8 cellular contexts compared by ENCODE assay signal in the genomic region with DNA sequence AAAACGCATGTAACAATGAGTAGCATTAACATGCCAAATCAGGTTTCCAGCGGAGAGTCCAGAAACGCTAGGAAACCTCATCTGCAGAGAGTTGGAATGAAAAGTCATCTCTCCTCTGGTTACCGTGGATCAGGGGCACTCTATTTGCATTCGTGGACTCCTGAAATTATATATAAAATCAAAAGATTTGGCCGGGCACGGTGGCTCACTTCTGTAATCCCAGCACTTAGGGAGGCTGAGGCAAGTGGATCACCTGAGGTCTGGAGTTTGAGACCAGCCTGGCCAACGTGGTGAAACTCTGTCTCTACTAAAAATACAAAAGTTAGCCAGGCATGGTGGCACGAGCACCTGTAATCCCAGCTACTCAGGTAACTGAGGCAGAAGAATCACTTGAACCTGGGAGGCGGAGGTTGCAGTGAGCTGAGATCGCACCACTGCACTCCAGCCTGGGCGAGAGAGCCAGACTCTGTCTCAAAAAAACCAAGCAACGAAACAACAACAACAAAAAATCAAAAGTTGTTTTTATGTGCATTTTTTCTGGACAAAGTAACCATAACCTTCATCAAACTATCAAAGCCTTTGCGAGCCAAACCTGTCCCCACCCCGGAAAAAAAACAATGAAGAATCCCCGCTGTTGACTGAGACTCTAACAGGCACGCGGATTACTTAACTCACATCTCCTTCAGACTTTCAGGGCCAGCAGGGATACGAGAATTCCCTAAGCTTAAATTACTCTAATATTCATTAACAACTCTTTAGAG.
DNase-seq lines count a peak whose midpoint lies in the region; ATAC-seq, FAIRE-seq and TF ChIP-seq lines count a peak whose summit lies in the region.
"Had no signal": no experiment of that assay in that cellular context is flagged by ENCODE, and none has a peak within 500 bp of the region (broad histone marks: within the 10 kb centered on the region; RNA-seq: fewer than 3 reads in every experiment).

No MANE protein-coding gene starts in this region.

- TF ChIP-seq CTCF in foreskin fibroblast (IDR thresholded peaks at IDR 0.05; ENCODE audit: low read depth, low read length), result no peak
- no peak for TF ChIP-seq CTCF in smooth muscle cell (IDR thresholded peaks at IDR 0.05; ENCODE audit: borderline replicate concordance, insufficient read depth, poor library complexity, severe bottlenecking)

- H3K4me3 ChIP-seq in GM23248 (peak overlapping the region; percentile 80), SJCRH30 (peak overlapping the region; percentile 53), foreskin fibroblast (ENCODE audit: low read depth in 1 of 2, low read length in 2 of 2) (peak overlapping the region; percentile 40 to 63), smooth muscle cell (peak overlapping the region; percentile 19)

- H3K4me2 ChIP-seq in GM23248 (ENCODE audit: unreplicated experiment) (peak overlapping the region; percentile 86), smooth muscle cell (peak overlapping the region; percentile 29)

- no peak for ATAC-seq in GM18511 (IDR thresholded peaks at IDR 0.05; ENCODE audit: unreplicated experiment)

- no peaks in the 10 kb centered on the region for H3K9me2 ChIP-seq in GM23248 (ENCODE audit: insufficient read depth)

- peak overlapping the region; percentile 87 for H3K9ac ChIP-seq in GM23248
- no peak overlapping the region for H3K9ac ChIP-seq in smooth muscle cell (ENCODE audit: low read depth)

- H3K36me3 ChIP-seq in GM23248 (ENCODE audit: low read depth), result no peaks in the 10 kb centered on the region
- no peaks in the 10 kb centered on the region for H3K36me3 ChIP-seq in SJCRH30
- H3K36me3 ChIP-seq in smooth muscle cell (ENCODE audit: low read depth), result no peaks in the 10 kb centered on the region

- H3K79me2 ChIP-seq in GM23248 (ENCODE audit: insufficient read depth) (no peaks in the 10 kb centered on the region), smooth muscle cell (ENCODE audit: low read depth) (no peaks in the 10 kb centered on the region)

- in situ Hi-C loops in GM23248 (cut with MboI), result no loop called here

- H2AFZ ChIP-seq in GM23248 (peak overlapping the region; percentile 83), smooth muscle cell (ENCODE audit: low read depth) (no peak overlapping the region)

- H3K4me1 ChIP-seq in GM23248 (ENCODE audit: insufficient read depth) (peaks cover 8% of the 10 kb centered on the region; the same call in 1 of the 2 replicates), SJCRH30 (no peaks in the 10 kb centered on the region; the same call in 1 of the 2 replicates), smooth muscle cell (ENCODE audit: low read depth) (no peaks in the 10 kb centered on the region)

- no peak for FAIRE-seq in frontal cortex (lab: Jason Lieb, UNC)

- H3F3A ChIP-seq in GM23248 (ENCODE audit: insufficient read depth) (no peaks in the 10 kb centered on the region), smooth muscle cell (ENCODE audit: low read depth) (no peaks in the 10 kb centered on the region)

- no peaks in the 10 kb centered on the region for H3K27me3 ChIP-seq in GM23248 (replicated peaks; ENCODE audit: insufficient read depth)
- H3K27me3 ChIP-seq in SJCRH30, result no peaks in the 10 kb centered on the region
- H3K27me3 ChIP-seq in smooth muscle cell (ENCODE audit: low read depth), result no peaks in the 10 kb centered on the region

- DNase-seq in GM23248, result peak; percentile 73
- no peak for DNase-seq in SJCRH30
- DNase-seq in foreskin fibroblast, result no peak
- DNase-seq in smooth muscle cell (lab: John Stamatoyannopoulos, UW; ENCODE audit: unreplicated experiment), result no peak
- DNase-seq in frontal cortex (ENCODE audit: low spot score in 2 of 2), result no peak
- DNase-seq in NCI-H510A treated with DMSO at 0.1 percent for 48 hours (lab: John Stamatoyannopoulos, UW), result no peak
- DNase-seq: H7 had no signal

- WGBS in GM23248 (ENCODE audit: low coverage in 1 of 2, low lambda C conversion rate in 2 of 2, missing lambda C conversion rate in 2 of 2), 2 experiments, result 30 to 34% methylated on average over 19 of the region's 19 CpGs
- 92% methylated on average over 19 of the region's 19 CpGs for WGBS in smooth muscle cell (ENCODE audit: low lambda C conversion rate)

- H3K9me3 ChIP-seq in GM23248 (ENCODE audit: low read depth) (no peaks in the 10 kb centered on the region), SJCRH30 (replicated peaks) (no peaks in the 10 kb centered on the region), smooth muscle cell (replicated peaks; ENCODE audit: low read depth) (no peaks in the 10 kb centered on the region)

- peak overlapping the region; percentile 82 for H3K27ac ChIP-seq in GM23248
- H3K27ac ChIP-seq in SJCRH30, result no peak overlapping the region
- H3K27ac ChIP-seq in smooth muscle cell (ENCODE audit: low read depth), result no peak overlapping the region

- H4K20me1 ChIP-seq in GM23248 (ENCODE audit: insufficient read depth) (no peaks in the 10 kb centered on the region), smooth muscle cell (ENCODE audit: low read depth) (no peaks in the 10 kb centered on the region)

Comparison
In these comparisons a context has a peak if more than half of its experiments do, and no peak if none do; other contexts are left out.
1. H3K4me3 ChIP-seq: peak in every context shown above with its lines; median percentile 80 in GM23248; 53 in SJCRH30; 52 in foreskin fibroblast; 19 in smooth muscle cell.